16 cellular contexts compared by ENCODE assay signal in the genomic region with DNA sequence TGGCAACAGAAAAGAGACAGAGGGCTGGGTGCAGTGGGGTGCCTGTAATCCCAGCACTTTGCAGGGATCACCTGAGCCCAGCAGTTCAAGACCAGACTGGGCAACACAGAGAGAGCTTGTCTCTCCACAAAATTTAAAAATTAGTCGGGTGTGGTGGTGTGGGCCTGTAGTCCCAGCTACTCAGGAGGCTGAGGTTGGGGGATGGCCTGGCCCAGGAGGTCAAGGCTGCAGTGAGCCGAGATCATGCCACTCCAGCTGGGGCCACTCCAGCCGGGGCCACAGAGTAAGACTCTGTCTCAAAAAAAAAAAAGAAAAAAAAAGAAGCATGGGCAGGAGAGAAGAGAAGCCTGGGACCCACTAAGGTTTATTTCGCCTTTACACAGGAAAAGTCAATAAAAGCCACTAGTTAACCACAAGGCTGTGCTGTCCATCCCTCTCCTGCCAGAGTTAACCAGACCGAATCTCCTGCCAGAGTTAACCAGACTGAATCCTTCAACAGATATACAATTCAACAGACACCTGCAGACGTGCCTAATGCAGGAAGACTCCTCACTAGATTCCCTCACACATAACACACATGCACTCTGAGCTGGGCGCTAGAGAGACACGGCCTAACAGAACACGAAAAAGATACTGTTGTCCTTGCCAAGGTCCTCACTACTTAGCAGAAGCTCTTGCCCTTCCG. TPM values are rescaled to one million over a fixed set of nuclear protein-coding genes. Genes with fewer than 3 reads are reported as not detected.
DNase-seq lines count a peak whose midpoint lies in the region; ATAC-seq and TF ChIP-seq lines count a peak whose summit lies in the region.
"Had no signal": no experiment of that assay in that cellular context is flagged by ENCODE, and none has a peak within 500 bp of the region (broad histone marks: within the 10 kb centered on the region; RNA-seq: fewer than 3 reads in every experiment).

No MANE protein-coding gene starts in this region.

- POLR2A ChIA-PET in activated CD4-positive, alpha-beta memory T cell treated with anti-CD3 and anti-CD28 coated beads, Interleukin-2, amount 10 ng/mL, durations not matched to agents 7 days and 5 days (lab: Charles Lee), result no interaction called here
- POLR2A ChIA-PET in activated CD4-positive, alpha-beta memory T cell treated with anti-CD3 and anti-CD28 coated beads for 36 hours (lab: Charles Lee), result no interaction called here

- H3K9me3 Mint-ChIP-seq in activated CD4-positive, alpha-beta memory T cell treated with anti-CD3 and anti-CD28 coated beads, Interleukin-2, amount 10 ng/mL, durations not matched to agents 7 days and 5 days, result no peaks in the 10 kb centered on the region
- H3K9me3 Mint-ChIP-seq in activated CD4-positive, alpha-beta memory T cell treated with anti-CD3 and anti-CD28 coated beads for 36 hours, result no peaks in the 10 kb centered on the region
- H3K9me3 Mint-ChIP-seq: activated CD4-positive, alpha-beta T cell treated with anti-CD3 and anti-CD28 coated beads, Interleukin-2, amount 10 ng/mL, durations not matched to agents 24 days and 14 days had no signal

- H3K9me3 ChIP-seq in OCI-LY1 (ENCODE audit: low read length), result no peaks in the 10 kb centered on the region
- no peaks in the 10 kb centered on the region for H3K9me3 ChIP-seq in psoas muscle

- H3K4me1 Mint-ChIP-seq in activated CD4-positive, alpha-beta memory T cell treated with anti-CD3 and anti-CD28 coated beads, Interleukin-2, amount 10 ng/mL, durations not matched to agents 7 days and 5 days, result peaks cover 46% of the 10 kb centered on the region
- peaks cover 42% of the 10 kb centered on the region for H3K4me1 Mint-ChIP-seq in activated CD4-positive, alpha-beta memory T cell treated with anti-CD3 and anti-CD28 coated beads for 36 hours (ENCODE audit: low read depth)

- H3K36me3 ChIP-seq in OCI-LY1 (ENCODE audit: insufficient read depth, low read length), result no peaks in the 10 kb centered on the region
- no peaks in the 10 kb centered on the region for H3K36me3 ChIP-seq in psoas muscle (ENCODE audit: insufficient read depth in 1 of 2, low read depth in 1 of 2)
- H3K36me3 ChIP-seq: cardiac muscle cell had no signal

- no peaks in the 10 kb centered on the region for H4K20me1 ChIP-seq in OCI-LY1 (ENCODE audit: insufficient read depth, low read length)

- peak overlapping the region; percentile 36 for H3K4me2 ChIP-seq in OCI-LY1 (ENCODE audit: low read length)

- DNase-seq in activated CD4-positive, alpha-beta memory T cell treated with anti-CD3 and anti-CD28 coated beads, Interleukin-2, amount 10 ng/mL, durations not matched to agents 7 days and 5 days, result no peak
- DNase-seq in activated CD4-positive, alpha-beta memory T cell treated with anti-CD3 and anti-CD28 coated beads for 36 hours, result no peak
- no peak for DNase-seq in epithelial cell of proximal tubule (ENCODE audit: low read depth)
- peak; percentile 60 for DNase-seq in renal cortical epithelial cell (ENCODE audit: low read depth)
- no peak for DNase-seq in SHP77 (lab: John Stamatoyannopoulos, UW)
- no peak for DNase-seq in psoas muscle
- DNase-seq in DMS 273 treated with DMSO at 0.1 percent for 48 hours (lab: John Stamatoyannopoulos, UW), result no peak
- DNase-seq: 8988T; activated CD4-positive, alpha-beta T cell treated with anti-CD3 and anti-CD28 coated beads, Interleukin-2, amount 10 ng/mL, durations not matched to agents 24 days and 14 days; activated T-cell treated with anti-CD3 and anti-CD28 coated beads, Interleukin-2, amount 50 U/mL, for 48 hours; NCI-H187; NCI-H446 treated with DMSO at 0.1 percent for 48 hours; T1000 had no signal

- WGBS in psoas muscle, 3 donors, result 72 to 88% (median 85%) methylated on average over 9 to 10 of the region's 10 CpGs

- no peak for ATAC-seq in psoas muscle

- TF ChIP-seq CTCF in OCI-LY1 (IDR thresholded peaks at IDR 0.05; ENCODE audit: low read length) (no peak; the same call in 1 of the 2 replicates), epithelial cell of proximal tubule (conservative IDR thresholded peaks at IDR 0.05; ENCODE audit: low read depth, low read length) (peak; percentile 23), psoas muscle (IDR thresholded peaks at IDR 0.05) (no peak)

- no peak overlapping the region for H2AFZ ChIP-seq in OCI-LY1 (ENCODE audit: low read length)
- H2AFZ ChIP-seq: parathyroid adenoma had no signal

- H3K27me3 ChIP-seq in OCI-LY1 (ENCODE audit: insufficient read depth, low read length) (no peaks in the 10 kb centered on the region), psoas muscle (ENCODE audit: insufficient read depth in 3 of 3, low read length in 2 of 3) (no peaks in the 10 kb centered on the region)
- H3K27me3 ChIP-seq: cardiac muscle cell had no signal

- peaks cover 15% of the 10 kb centered on the region for H3K79me2 ChIP-seq in OCI-LY1 (ENCODE audit: insufficient read depth, low read length)

- no peak overlapping the region for H3K4me3 ChIP-seq in OCI-LY1 (ENCODE audit: low read depth, low read length, poor library complexity, severe bottlenecking)
- H3K4me3 ChIP-seq in epithelial cell of proximal tubule (ENCODE audit: low read depth, low read length), result no peak overlapping the region
- no peak overlapping the region for H3K4me3 ChIP-seq in psoas muscle
- H3K4me3 ChIP-seq: cardiac muscle cell had no signal

- no peaks in the 10 kb centered on the region for H3K9me2 ChIP-seq in OCI-LY1 (ENCODE audit: low read depth, low read length)

- H3K36me3 Mint-ChIP-seq in activated CD4-positive, alpha-beta memory T cell treated with anti-CD3 and anti-CD28 coated beads, Interleukin-2, amount 10 ng/mL, durations not matched to agents 7 days and 5 days (ENCODE audit: low read depth), result no peaks in the 10 kb centered on the region
- no peaks in the 10 kb centered on the region for H3K36me3 Mint-ChIP-seq in activated CD4-positive, alpha-beta memory T cell treated with anti-CD3 and anti-CD28 coated beads for 36 hours

- H3K27me3 Mint-ChIP-seq in activated CD4-positive, alpha-beta memory T cell treated with anti-CD3 and anti-CD28 coated beads, Interleukin-2, amount 10 ng/mL, durations not matched to agents 7 days and 5 days, result no peaks in the 10 kb centered on the region
- no peaks in the 10 kb centered on the region for H3K27me3 Mint-ChIP-seq in activated CD4-positive, alpha-beta memory T cell treated with anti-CD3 and anti-CD28 coated beads for 36 hours
- H3K27me3 Mint-ChIP-seq: activated CD4-positive, alpha-beta T cell treated with anti-CD3 and anti-CD28 coated beads, Interleukin-2, amount 10 ng/mL, durations not matched to agents 24 days and 14 days had no signal

- H3K27ac ChIP-seq in OCI-LY1 (ENCODE audit: low read depth, low read length, poor library complexity, severe bottlenecking) (peak overlapping the region; percentile 88), psoas muscle (no peak overlapping the region)
- H3K27ac ChIP-seq: cardiac muscle cell, parathyroid adenoma had no signal

- CTCF ChIA-PET in activated CD4-positive, alpha-beta memory T cell treated with anti-CD3 and anti-CD28 coated beads, Interleukin-2, amount 10 ng/mL, durations not matched to agents 7 days and 5 days (lab: Charles Lee), result no interaction called here
- CTCF ChIA-PET in activated CD4-positive, alpha-beta memory T cell treated with anti-CD3 and anti-CD28 coated beads for 36 hours (lab: Charles Lee), result no interaction called here

- peak overlapping the region; percentile 20; the same call in 1 of the 2 replicates for H3K9ac ChIP-seq in OCI-LY1 (ENCODE audit: low read length)
- H3K9ac ChIP-seq: parathyroid adenoma had no signal

- H3K4me3 Mint-ChIP-seq in activated CD4-positive, alpha-beta memory T cell treated with anti-CD3 and anti-CD28 coated beads, Interleukin-2, amount 10 ng/mL, durations not matched to agents 7 days and 5 days, result no peak overlapping the region
- no peak overlapping the region for H3K4me3 Mint-ChIP-seq in activated CD4-positive, alpha-beta memory T cell treated with anti-CD3 and anti-CD28 coated beads for 36 hours
- H3K4me3 Mint-ChIP-seq: activated CD4-positive, alpha-beta T cell treated with anti-CD3 and anti-CD28 coated beads, Interleukin-2, amount 10 ng/mL, durations not matched to agents 24 days and 14 days had no signal

- H3K4me1 ChIP-seq in OCI-LY1 (ENCODE audit: insufficient read depth, low read length, severe bottlenecking), result peaks cover 96% of the 10 kb centered on the region
- H3K4me1 ChIP-seq in psoas muscle, result peaks cover 31% of the 10 kb centered on the region
- H3K4me1 ChIP-seq: parathyroid adenoma had no signal

- intact Hi-C loops in activated CD4-positive, alpha-beta memory T cell treated with anti-CD3 and anti-CD28 coated beads for 36 hours (cut with micrococcal nuclease), result no loop called here
- intact Hi-C loops in psoas muscle (cut with DNase I), result no loop called here

- peaks cover 3% of the 10 kb centered on the region; the same call in 1 of the 2 replicates for H3F3A ChIP-seq in OCI-LY1 (ENCODE audit: insufficient read depth, low read length)

- H3K27ac Mint-ChIP-seq in activated CD4-positive, alpha-beta memory T cell treated with anti-CD3 and anti-CD28 coated beads, Interleukin-2, amount 10 ng/mL, durations not matched to agents 7 days and 5 days, result peak overlapping the region; percentile 19
- no peak overlapping the region for H3K27ac Mint-ChIP-seq in activated CD4-positive, alpha-beta memory T cell treated with anti-CD3 and anti-CD28 coated beads for 36 hours
- H3K27ac Mint-ChIP-seq: activated CD4-positive, alpha-beta T cell treated with anti-CD3 and anti-CD28 coated beads, Interleukin-2, amount 10 ng/mL, durations not matched to agents 24 days and 14 days had no signal

RNA-seq across cellular contexts. Expression of a gene that starts 29.8 kb away (rescaled TPM):
- total RNA-seq in activated CD4-positive, alpha-beta memory T cell treated with anti-CD3 and anti-CD28 coated beads, Interleukin-2, amount 10 ng/mL, durations not matched to agents 7 days and 5 days, result 10 to 100 TPM; 30.3 to 31.4 TPM
- total RNA-seq in activated CD4-positive, alpha-beta memory T cell treated with anti-CD3 and anti-CD28 coated beads for 36 hours, result 10 to 100 TPM; 29.7 to 37.2 TPM
- total RNA-seq in epithelial cell of proximal tubule (43.0 and 47.5 TPM in 2 replicates), renal cortical epithelial cell (43.9 and 132 TPM in 2 replicates), psoas muscle (10 to 100 TPM; 15.5 to 38.3 (median 27.1) TPM)
- 1 to 10 TPM; 2.1 to 6.9 (median 3.5) TPM for polyA plus RNA-seq in psoas muscle
